1 cellular context compared by ENCODE assay signal in the genomic region with DNA sequence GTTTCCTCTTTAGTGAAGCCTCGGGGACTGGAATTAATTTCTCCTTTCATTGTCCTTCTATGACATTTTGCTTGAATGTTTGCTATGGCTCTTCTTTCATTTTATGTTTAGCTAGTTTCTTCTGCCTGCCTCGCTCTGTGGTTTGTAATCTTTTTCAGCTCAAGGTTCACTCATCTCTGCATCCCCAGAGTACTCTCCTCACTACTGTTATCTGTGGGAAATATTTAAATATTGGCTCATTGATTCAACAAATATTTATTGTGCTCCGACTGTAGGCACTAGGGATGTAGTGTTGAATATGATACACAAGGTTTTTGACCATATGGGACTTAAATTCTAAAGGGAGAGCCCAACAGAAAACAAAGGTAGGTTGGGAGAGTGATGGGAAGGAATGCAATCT.
A peak's percentile ranks its signal among the peaks of the same experiment; 100 is the strongest.
TF ChIP-seq lines count a peak whose summit lies in the region.

No MANE protein-coding gene starts in this region.

TF ChIP-seq in HepG2, 621 proteins besides CTCF, POLR2A, EP300 and RAD21 (continued from another document and continues in another):
- TF ChIP-seq, protein P1, sequence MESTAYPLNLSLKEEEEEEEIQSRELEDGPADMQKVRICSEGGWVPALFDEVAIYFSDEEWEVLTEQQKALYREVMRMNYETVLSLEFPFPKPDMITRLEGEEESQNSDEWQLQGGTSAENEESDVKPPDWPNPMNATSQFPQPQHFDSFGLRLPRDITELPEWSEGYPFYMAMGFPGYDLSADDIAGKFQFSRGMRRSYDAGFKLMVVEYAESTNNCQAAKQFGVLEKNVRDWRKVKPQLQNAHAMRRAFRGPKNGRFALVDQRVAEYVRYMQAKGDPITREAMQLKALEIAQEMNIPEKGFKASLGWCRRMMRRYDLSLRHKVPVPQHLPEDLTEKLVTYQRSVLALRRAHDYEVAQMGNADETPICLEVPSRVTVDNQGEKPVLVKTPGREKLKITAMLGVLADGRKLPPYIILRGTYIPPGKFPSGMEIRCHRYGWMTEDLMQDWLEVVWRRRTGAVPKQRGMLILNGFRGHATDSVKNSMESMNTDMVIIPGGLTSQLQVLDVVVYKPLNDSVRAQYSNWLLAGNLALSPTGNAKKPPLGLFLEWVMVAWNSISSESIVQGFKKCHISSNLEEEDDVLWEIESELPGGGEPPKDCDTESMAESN (CRISPR knock-in tag; conservative IDR thresholded peaks at IDR 0.05) = no peak; the same call in 1 of the 2 replicates
- TF ChIP-seq SOX5 (CRISPR knock-in tag; IDR thresholded peaks at IDR 0.05; ENCODE audit: borderline replicate concordance) = peak; percentile 72; the same call in 1 of the 2 replicates
- TF ChIP-seq, protein P2, sequence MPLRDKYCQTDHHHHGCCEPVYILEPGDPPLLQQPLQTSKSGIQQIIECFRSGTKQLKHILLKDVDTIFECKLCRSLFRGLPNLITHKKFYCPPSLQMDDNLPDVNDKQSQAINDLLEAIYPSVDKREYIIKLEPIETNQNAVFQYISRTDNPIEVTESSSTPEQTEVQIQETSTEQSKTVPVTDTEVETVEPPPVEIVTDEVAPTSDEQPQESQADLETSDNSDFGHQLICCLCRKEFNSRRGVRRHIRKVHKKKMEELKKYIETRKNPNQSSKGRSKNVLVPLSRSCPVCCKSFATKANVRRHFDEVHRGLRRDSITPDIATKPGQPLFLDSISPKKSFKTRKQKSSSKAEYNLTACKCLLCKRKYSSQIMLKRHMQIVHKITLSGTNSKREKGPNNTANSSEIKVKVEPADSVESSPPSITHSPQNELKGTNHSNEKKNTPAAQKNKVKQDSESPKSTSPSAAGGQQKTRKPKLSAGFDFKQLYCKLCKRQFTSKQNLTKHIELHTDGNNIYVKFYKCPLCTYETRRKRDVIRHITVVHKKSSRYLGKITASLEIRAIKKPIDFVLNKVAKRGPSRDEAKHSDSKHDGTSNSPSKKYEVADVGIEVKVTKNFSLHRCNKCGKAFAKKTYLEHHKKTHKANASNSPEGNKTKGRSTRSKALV (CRISPR knock-in tag; IDR thresholded peaks at IDR 0.05) = peak; percentile 25; the same call in 1 of the 2 replicates
- TF ChIP-seq ZNF335 (CRISPR knock-in tag; IDR thresholded peaks at IDR 0.05) = no peak
- TF ChIP-seq, protein P3, sequence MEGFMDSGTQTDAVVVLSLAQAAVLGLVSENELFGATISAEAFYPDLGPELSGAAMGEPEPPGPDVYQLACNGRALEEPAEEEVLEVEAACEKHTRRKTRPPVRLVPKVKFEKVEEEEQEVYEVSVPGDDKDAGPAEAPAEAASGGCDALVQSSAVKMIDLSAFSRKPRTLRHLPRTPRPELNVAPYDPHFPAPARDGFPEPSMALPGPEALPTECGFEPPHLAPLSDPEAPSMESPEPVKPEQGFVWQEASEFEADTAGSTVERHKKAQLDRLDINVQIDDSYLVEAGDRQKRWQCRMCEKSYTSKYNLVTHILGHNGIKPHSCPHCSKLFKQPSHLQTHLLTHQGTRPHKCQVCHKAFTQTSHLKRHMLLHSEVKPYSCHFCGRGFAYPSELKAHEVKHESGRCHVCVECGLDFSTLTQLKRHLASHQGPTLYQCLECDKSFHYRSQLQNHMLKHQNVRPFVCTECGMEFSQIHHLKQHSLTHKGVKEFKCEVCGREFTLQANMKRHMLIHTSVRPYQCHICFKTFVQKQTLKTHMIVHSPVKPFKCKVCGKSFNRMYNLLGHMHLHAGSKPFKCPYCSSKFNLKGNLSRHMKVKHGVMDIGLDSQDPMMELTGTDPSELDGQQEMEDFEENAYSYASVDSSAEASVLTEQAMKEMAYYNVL (CRISPR knock-in tag; IDR thresholded peaks at IDR 0.05; ENCODE audit: borderline replicate concordance) = peak; percentile 66; the same call in 1 of the 2 replicates
- peak; percentile 71; the same call in 1 of the 2 replicates for TF ChIP-seq RXRB (CRISPR knock-in tag; IDR thresholded peaks at IDR 0.05; ENCODE audit: borderline replicate concordance)
- TF ChIP-seq, protein P4, sequence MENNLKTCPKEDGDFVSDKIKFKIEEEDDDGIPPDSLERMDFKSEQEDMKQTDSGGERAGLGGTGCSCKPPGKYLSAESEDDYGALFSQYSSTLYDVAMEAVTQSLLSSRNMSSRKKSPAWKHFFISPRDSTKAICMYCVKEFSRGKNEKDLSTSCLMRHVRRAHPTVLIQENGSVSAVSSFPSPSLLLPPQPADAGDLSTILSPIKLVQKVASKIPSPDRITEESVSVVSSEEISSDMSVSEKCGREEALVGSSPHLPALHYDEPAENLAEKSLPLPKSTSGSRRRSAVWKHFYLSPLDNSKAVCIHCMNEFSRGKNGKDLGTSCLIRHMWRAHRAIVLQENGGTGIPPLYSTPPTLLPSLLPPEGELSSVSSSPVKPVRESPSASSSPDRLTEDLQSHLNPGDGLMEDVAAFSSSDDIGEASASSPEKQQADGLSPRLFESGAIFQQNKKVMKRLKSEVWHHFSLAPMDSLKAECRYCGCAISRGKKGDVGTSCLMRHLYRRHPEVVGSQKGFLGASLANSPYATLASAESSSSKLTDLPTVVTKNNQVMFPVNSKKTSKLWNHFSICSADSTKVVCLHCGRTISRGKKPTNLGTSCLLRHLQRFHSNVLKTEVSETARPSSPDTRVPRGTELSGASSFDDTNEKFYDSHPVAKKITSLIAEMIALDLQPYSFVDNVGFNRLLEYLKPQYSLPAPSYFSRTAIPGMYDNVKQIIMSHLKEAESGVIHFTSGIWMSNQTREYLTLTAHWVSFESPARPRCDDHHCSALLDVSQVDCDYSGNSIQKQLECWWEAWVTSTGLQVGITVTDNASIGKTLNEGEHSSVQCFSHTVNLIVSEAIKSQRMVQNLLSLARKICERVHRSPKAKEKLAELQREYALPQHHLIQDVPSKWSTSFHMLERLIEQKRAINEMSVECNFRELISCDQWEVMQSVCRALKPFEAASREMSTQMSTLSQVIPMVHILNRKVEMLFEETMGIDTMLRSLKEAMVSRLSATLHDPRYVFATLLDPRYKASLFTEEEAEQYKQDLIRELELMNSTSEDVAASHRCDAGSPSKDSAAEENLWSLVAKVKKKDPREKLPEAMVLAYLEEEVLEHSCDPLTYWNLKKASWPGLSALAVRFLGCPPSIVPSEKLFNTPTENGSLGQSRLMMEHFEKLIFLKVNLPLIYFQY (CRISPR knock-in tag; IDR thresholded peaks at IDR 0.05; ENCODE audit: borderline replicate concordance) = no peak
- TF ChIP-seq ZNF878 (CRISPR knock-in tag; IDR thresholded peaks at IDR 0.05) = peak; percentile 66; the same call in 1 of the 2 replicates
- TF ChIP-seq TCF7L2 (IDR thresholded peaks at IDR 0.05; ENCODE audit: low read depth, low read length) = no peak
- peak; percentile 19; the same call in 1 of the 2 replicates for TF ChIP-seq HNF4G (IDR thresholded peaks at IDR 0.05; ENCODE audit: borderline replicate concordance, low read depth, low read length)
- TF ChIP-seq HNF4G (CRISPR knock-in tag; IDR thresholded peaks at IDR 0.05; ENCODE audit: borderline replicate concordance, low read depth) = no peak
- TF ChIP-seq SP5 (CRISPR knock-in tag; IDR thresholded peaks at IDR 0.05; ENCODE audit: borderline replicate concordance, low read depth) = no peak
- no peak for TF ChIP-seq NONO (IDR thresholded peaks at IDR 0.05)
- TF ChIP-seq NONO (CRISPR knock-in tag; conservative IDR thresholded peaks at IDR 0.05) = peak; percentile 63; the same call in 1 of the 2 replicates
- no peak for TF ChIP-seq ZNF382 (CRISPR knock-in tag; IDR thresholded peaks at IDR 0.05; ENCODE audit: borderline replicate concordance)
- TF ChIP-seq TGIF2 (CRISPR knock-in tag; IDR thresholded peaks at IDR 0.05) = 0 out of 2 replicates have a peak, but pooled peaks have one; percentile 37
- TF ChIP-seq ZMYM3 (CRISPR knock-in tag; IDR thresholded peaks at IDR 0.05) = no peak
- peak; percentile 79 for TF ChIP-seq ASH2L (IDR thresholded peaks at IDR 0.05; ENCODE audit: insufficient read length, low read depth, low read length)
- no peak for TF ChIP-seq ZNF510 (CRISPR knock-in tag; IDR thresholded peaks at IDR 0.05; ENCODE audit: low read depth)
- peak; percentile 88 for TF ChIP-seq PHF21A (CRISPR knock-in tag; IDR thresholded peaks at IDR 0.05)
- TF ChIP-seq RARA (CRISPR knock-in tag; IDR thresholded peaks at IDR 0.05) = peak; percentile 60
- TF ChIP-seq SIX1 (CRISPR knock-in tag; IDR thresholded peaks at IDR 0.05; ENCODE audit: borderline replicate concordance) = peak; percentile 94
- TF ChIP-seq, protein P5, sequence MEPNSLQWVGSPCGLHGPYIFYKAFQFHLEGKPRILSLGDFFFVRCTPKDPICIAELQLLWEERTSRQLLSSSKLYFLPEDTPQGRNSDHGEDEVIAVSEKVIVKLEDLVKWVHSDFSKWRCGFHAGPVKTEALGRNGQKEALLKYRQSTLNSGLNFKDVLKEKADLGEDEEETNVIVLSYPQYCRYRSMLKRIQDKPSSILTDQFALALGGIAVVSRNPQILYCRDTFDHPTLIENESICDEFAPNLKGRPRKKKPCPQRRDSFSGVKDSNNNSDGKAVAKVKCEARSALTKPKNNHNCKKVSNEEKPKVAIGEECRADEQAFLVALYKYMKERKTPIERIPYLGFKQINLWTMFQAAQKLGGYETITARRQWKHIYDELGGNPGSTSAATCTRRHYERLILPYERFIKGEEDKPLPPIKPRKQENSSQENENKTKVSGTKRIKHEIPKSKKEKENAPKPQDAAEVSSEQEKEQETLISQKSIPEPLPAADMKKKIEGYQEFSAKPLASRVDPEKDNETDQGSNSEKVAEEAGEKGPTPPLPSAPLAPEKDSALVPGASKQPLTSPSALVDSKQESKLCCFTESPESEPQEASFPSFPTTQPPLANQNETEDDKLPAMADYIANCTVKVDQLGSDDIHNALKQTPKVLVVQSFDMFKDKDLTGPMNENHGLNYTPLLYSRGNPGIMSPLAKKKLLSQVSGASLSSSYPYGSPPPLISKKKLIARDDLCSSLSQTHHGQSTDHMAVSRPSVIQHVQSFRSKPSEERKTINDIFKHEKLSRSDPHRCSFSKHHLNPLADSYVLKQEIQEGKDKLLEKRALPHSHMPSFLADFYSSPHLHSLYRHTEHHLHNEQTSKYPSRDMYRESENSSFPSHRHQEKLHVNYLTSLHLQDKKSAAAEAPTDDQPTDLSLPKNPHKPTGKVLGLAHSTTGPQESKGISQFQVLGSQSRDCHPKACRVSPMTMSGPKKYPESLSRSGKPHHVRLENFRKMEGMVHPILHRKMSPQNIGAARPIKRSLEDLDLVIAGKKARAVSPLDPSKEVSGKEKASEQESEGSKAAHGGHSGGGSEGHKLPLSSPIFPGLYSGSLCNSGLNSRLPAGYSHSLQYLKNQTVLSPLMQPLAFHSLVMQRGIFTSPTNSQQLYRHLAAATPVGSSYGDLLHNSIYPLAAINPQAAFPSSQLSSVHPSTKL (CRISPR knock-in tag; IDR thresholded peaks at IDR 0.05) = peak; percentile 90
- TF ChIP-seq, protein P6, sequence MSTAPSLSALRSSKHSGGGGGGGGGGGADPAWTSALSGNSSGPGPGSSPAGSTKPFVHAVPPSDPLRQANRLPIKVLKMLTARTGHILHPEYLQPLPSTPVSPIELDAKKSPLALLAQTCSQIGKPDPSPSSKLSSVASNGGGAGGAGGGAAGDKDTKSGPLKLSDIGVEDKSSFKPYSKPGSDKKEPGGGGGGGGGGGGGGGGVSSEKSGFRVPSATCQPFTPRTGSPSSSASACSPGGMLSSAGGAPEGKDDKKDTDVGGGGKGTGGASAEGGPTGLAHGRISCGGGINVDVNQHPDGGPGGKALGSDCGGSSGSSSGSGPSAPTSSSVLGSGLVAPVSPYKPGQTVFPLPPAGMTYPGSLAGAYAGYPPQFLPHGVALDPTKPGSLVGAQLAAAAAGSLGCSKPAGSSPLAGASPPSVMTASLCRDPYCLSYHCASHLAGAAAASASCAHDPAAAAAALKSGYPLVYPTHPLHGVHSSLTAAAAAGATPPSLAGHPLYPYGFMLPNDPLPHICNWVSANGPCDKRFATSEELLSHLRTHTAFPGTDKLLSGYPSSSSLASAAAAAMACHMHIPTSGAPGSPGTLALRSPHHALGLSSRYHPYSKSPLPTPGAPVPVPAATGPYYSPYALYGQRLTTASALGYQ (CRISPR knock-in tag; IDR thresholded peaks at IDR 0.05) = peak; percentile 51; the same call in 1 of the 2 replicates
- TF ChIP-seq ZNF737 (CRISPR knock-in tag; IDR thresholded peaks at IDR 0.05; ENCODE audit: borderline replicate concordance) = no peak
- TF ChIP-seq ZNF556 (CRISPR knock-in tag; IDR thresholded peaks at IDR 0.05; ENCODE audit: borderline replicate concordance) = peak; percentile 34; the same call in 1 of the 2 replicates
- no peak for TF ChIP-seq ZFP37 (CRISPR knock-in tag; IDR thresholded peaks at IDR 0.05; ENCODE audit: borderline replicate concordance)
- peak; percentile 53; the same call in 1 of the 2 replicates for TF ChIP-seq HHEX (CRISPR knock-in tag; IDR thresholded peaks at IDR 0.05)
- TF ChIP-seq ZNF615 (CRISPR knock-in tag; IDR thresholded peaks at IDR 0.05; ENCODE audit: borderline replicate concordance) = no peak
- TF ChIP-seq, protein P7, sequence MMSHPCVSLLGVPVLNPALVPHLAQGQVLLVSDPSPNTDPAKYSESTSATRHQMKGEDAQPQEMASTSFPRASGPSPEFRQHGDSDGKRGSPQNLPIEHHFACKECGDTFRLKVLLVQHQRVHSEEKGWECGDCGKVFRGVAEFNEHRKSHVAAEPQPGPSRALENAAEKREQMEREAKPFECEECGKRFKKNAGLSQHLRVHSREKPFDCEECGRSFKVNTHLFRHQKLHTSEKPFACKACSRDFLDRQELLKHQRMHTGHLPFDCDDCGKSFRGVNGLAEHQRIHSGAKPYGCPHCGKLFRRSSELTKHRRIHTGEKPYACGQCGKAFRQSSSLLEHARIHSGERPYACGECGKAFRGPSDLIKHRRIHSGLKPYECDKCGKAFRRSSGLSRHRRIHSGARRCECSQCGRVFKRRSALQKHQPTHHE (CRISPR knock-in tag; IDR thresholded peaks at IDR 0.05; ENCODE audit: borderline replicate concordance) = no peak
- TF ChIP-seq, protein P8, sequence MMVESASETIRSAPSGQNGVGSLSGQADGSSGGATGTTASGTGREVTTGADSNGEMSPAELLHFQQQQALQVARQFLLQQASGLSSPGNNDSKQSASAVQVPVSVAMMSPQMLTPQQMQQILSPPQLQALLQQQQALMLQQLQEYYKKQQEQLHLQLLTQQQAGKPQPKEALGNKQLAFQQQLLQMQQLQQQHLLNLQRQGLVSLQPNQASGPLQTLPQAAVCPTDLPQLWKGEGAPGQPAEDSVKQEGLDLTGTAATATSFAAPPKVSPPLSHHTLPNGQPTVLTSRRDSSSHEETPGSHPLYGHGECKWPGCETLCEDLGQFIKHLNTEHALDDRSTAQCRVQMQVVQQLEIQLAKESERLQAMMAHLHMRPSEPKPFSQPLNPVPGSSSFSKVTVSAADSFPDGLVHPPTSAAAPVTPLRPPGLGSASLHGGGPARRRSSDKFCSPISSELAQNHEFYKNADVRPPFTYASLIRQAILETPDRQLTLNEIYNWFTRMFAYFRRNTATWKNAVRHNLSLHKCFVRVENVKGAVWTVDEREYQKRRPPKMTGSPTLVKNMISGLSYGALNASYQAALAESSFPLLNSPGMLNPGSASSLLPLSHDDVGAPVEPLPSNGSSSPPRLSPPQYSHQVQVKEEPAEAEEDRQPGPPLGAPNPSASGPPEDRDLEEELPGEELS (CRISPR knock-in tag; IDR thresholded peaks at IDR 0.05) = peak; percentile 91
- TF ChIP-seq TEAD3 (CRISPR knock-in tag; optimal IDR thresholded peaks at IDR 0.05; ENCODE audit: borderline replicate concordance) = peak; percentile 58
- TF ChIP-seq SOX13 (IDR thresholded peaks at IDR 0.05) = no peak; the same call in 1 of the 2 replicates
- peak in 1 of 2 experiments; percentile 81; a peak in 2 of 4 replicates for TF ChIP-seq SOX13 (CRISPR knock-in tag; conservative IDR thresholded peaks at IDR 0.05 in 1 of 2, IDR thresholded peaks at IDR 0.05 in 1 of 2)
- TF ChIP-seq ZMYM4 (CRISPR knock-in tag; IDR thresholded peaks at IDR 0.05) = peak; percentile 67; the same call in 1 of the 2 replicates
- peak; percentile 44; the same call in 1 of the 2 replicates for TF ChIP-seq NR2F2 (IDR thresholded peaks at IDR 0.05; ENCODE audit: borderline replicate concordance, low read depth)
- peak; percentile 51 for TF ChIP-seq FOSL2 (CRISPR knock-in tag; IDR thresholded peaks at IDR 0.05)
- TF ChIP-seq KDM1A (CRISPR knock-in tag; IDR thresholded peaks at IDR 0.05) = peak; percentile 66; the same call in 1 of the 2 replicates
